In genomic region chr9:131405429-131405828, GRCh38 we compare ENCODE assay signal across 10 cellular contexts. TPM values are rescaled to one million over a fixed set of nuclear protein-coding genes. Genes with fewer than 3 reads are reported as not detected.
DNase-seq lines count a peak whose midpoint lies in the region; ATAC-seq and TF ChIP-seq lines count a peak whose summit lies in the region.
"Had no signal": no experiment of that assay in that cellular context is flagged by ENCODE, and none has a peak within 500 bp of the region (broad histone marks: within the 10 kb centered on the region; RNA-seq: fewer than 3 reads in every experiment).

No MANE protein-coding gene starts in this region.

- H3K9me3 Mint-ChIP-seq in CD8-positive, alpha-beta memory T cell, result no peaks in the 10 kb centered on the region
- H3K9me3 Mint-ChIP-seq in T-cell (no peaks in the 10 kb centered on the region), progenitor cell of endocrine pancreas (ENCODE audit: low read depth) (no peaks in the 10 kb centered on the region)
- H3K9me3 Mint-ChIP-seq: naive B cell had no signal

- H3K27me3 Mint-ChIP-seq in CD8-positive, alpha-beta memory T cell, result no peaks in the 10 kb centered on the region
- H3K27me3 Mint-ChIP-seq in T-cell (no peaks in the 10 kb centered on the region), progenitor cell of endocrine pancreas (no peaks in the 10 kb centered on the region)
- H3K27me3 Mint-ChIP-seq: naive B cell had no signal

- H3K36me3 Mint-ChIP-seq in CD8-positive, alpha-beta memory T cell, result peaks cover 0 to 19% (median 0%) of the 10 kb centered on the region in 3 donors
- peaks cover 3% of the 10 kb centered on the region for H3K36me3 Mint-ChIP-seq in T-cell
- peaks cover 4% of the 10 kb centered on the region for H3K36me3 Mint-ChIP-seq in progenitor cell of endocrine pancreas (ENCODE audit: insufficient read depth)
- H3K36me3 Mint-ChIP-seq: naive B cell had no signal

- no peaks in the 10 kb centered on the region for H3K9me3 ChIP-seq in CD8-positive, alpha-beta memory T cell (ENCODE audit: low read length)

- no peaks in the 10 kb centered on the region for H3K36me3 ChIP-seq in CD8-positive, alpha-beta memory T cell (ENCODE audit: insufficient read depth, low read length)

- peak overlapping the region; percentile 68 to 92 (median 84) for H3K4me3 Mint-ChIP-seq in CD8-positive, alpha-beta memory T cell
- H3K4me3 Mint-ChIP-seq in T-cell, result peak overlapping the region; percentile 69 to 84 (median 78)
- H3K4me3 Mint-ChIP-seq in progenitor cell of endocrine pancreas (ENCODE audit: low read depth), result peak overlapping the region; percentile 5

- peak in 2 of 5 donors; percentile 34 to 62 for DNase-seq in CD8-positive, alpha-beta memory T cell
- DNase-seq in T-cell (peak in 6 of 34 experiments; percentile 23 to 45 (median 40)), fibroblast of pulmonary artery (ENCODE audit: low read depth) (peak; percentile 63), progenitor cell of endocrine pancreas (ENCODE audit: low spot score, unreplicated experiment) (no peak), GDM1 (lab: John Stamatoyannopoulos, UW) (no peak)
- DNase-seq: naive B cell had no signal

- POLR2A ChIA-PET in CD8-positive, alpha-beta memory T cell (lab: Charles Lee), result interaction anchor here (0.6 to 3.1 kb wide), 4 partner anchors 8 to 276 kb away, joined by 3 to 23 read pairs (median 7); no protein-coding TSS in a partner anchor
- POLR2A ChIA-PET in T-cell (lab: Charles Lee), result no interaction called here

- ATAC-seq in T-cell (replicated peaks in 1 of 4) (no peak), HG03521 (IDR thresholded peaks at IDR 0.05; ENCODE audit: unreplicated experiment) (no peak), HG02870 (IDR thresholded peaks at IDR 0.05; ENCODE audit: unreplicated experiment) (no peak), HG02938 (IDR thresholded peaks at IDR 0.05; ENCODE audit: unreplicated experiment) (no peak)

- peaks cover 80 to 92% (median 92%) of the 10 kb centered on the region in 3 donors for H3K4me1 Mint-ChIP-seq in CD8-positive, alpha-beta memory T cell
- H3K4me1 Mint-ChIP-seq in T-cell (peaks cover 93 to 95% (median 94%) of the 10 kb centered on the region in 3 donors), progenitor cell of endocrine pancreas (ENCODE audit: low read depth) (peaks cover 69% of the 10 kb centered on the region)

- H3K4me3 ChIP-seq in CD8-positive, alpha-beta memory T cell (ENCODE audit: low read length), result peak overlapping the region; percentile 33
- H3K4me3 ChIP-seq in fibroblast of pulmonary artery (replicated peaks; ENCODE audit: low read depth, low read length), result no peak overlapping the region

- TF ChIP-seq CTCF in fibroblast of pulmonary artery (IDR thresholded peaks at IDR 0.05; ENCODE audit: low read length, missing control alignments) (no peak), progenitor cell of endocrine pancreas (IDR thresholded peaks at IDR 0.05; ENCODE audit: unreplicated experiment) (no peak)

- H3K27me3 ChIP-seq in CD8-positive, alpha-beta memory T cell (ENCODE audit: insufficient read depth, low read length, poor library complexity, severe bottlenecking), result no peaks in the 10 kb centered on the region

- CTCF ChIA-PET in CD8-positive, alpha-beta memory T cell (lab: Charles Lee), result interaction anchor here (1.3 to 4.8 kb wide), 5 partner anchors 9 to 55 kb away, joined by 4 to 29 read pairs (median 9); no protein-coding TSS in a partner anchor
- CTCF ChIA-PET in T-cell (lab: Charles Lee), result interaction anchor here (0.5 to 1.4 kb wide), 5 partner anchors 12 to 228 kb away, joined by 3 to 4 read pairs (median 3); no protein-coding TSS in a partner anchor

- peak overlapping the region; percentile 5 for H3K27ac ChIP-seq in CD8-positive, alpha-beta memory T cell (ENCODE audit: low read depth, low read length)
- H3K27ac ChIP-seq: KMS-11 had no signal

- peaks cover 93% of the 10 kb centered on the region for H3K4me1 ChIP-seq in CD8-positive, alpha-beta memory T cell (ENCODE audit: insufficient read depth, low read length)

- H3K27ac Mint-ChIP-seq in CD8-positive, alpha-beta memory T cell, result peak overlapping the region; percentile 64 to 97 (median 92)
- H3K27ac Mint-ChIP-seq in T-cell (peak overlapping the region; percentile 88 to 95), progenitor cell of endocrine pancreas (peak overlapping the region; percentile 92)

RNA-seq across cellular contexts. Expression of gene PRRC2B, which starts 11.5 kb away (rescaled TPM):
- total RNA-seq in CD8-positive, alpha-beta memory T cell, result 100 to 1,000 TPM; 146 TPM
- polyA plus RNA-seq in CD8-positive, alpha-beta memory T cell, result 42.1 TPM
- total RNA-seq in T-cell (100 to 1,000 TPM; 259 to 375 (median 370) TPM), progenitor cell of endocrine pancreas (416 and 460 TPM in 2 replicates)

Comparison
In these comparisons a context has a peak if more than half of its experiments do, and no peak if none do; other contexts are left out.
1. H3K4me3 Mint-ChIP-seq: peak in every context shown above with its lines; median percentile 84 in CD8-positive, alpha-beta memory T cell; 78 in T-cell; 5 in progenitor cell of endocrine pancreas.